ENCODE assay signal across 8 cellular contexts in genomic region chr19:41309225-41310030, GRCh38. TPM values are rescaled to one million over a fixed set of nuclear protein-coding genes. Genes with fewer than 3 reads are reported as not detected.
DNase-seq lines count a peak whose midpoint lies in the region; ATAC-seq and TF ChIP-seq lines count a peak whose summit lies in the region.

No MANE protein-coding gene starts in this region.

- DNase-seq in ELR (ENCODE audit: low read depth) = peak; percentile 22
- DNase-seq in PC-3 = peak; percentile 12
- DNase-seq in mucosa of descending colon = peak in 1 of 3 donors; percentile 60
- no peak for DNase-seq in uterus
- no peak for DNase-seq in iPS-NIHi7 (ENCODE audit: extremely low spot score)
- no peak for DNase-seq in AML-193 (lab: John Stamatoyannopoulos, UW)

- H3K4me1 Mint-ChIP-seq in dendritic cell treated with granulocyte-macrophage colony-stimulating factor and Interleukin-4, amounts not matched to agents 40 ng/mL and 50 ng/mL, for 4 days (ENCODE audit: low read depth) = peaks cover 78% of the 10 kb centered on the region

- no peaks in the 10 kb centered on the region for H3K27me3 Mint-ChIP-seq in dendritic cell treated with granulocyte-macrophage colony-stimulating factor and Interleukin-4, amounts not matched to agents 40 ng/mL and 50 ng/mL, for 4 days

- H3F3A ChIP-seq in PC-3 (ENCODE audit: low read length, unreplicated experiment) = no peaks in the 10 kb centered on the region

- no peak for TF ChIP-seq POLR2A in uterus (IDR thresholded peaks at IDR 0.05)

- H3K4me3 ChIP-seq in PC-3 (ENCODE audit: low read length) = peak overlapping the region; percentile 76
- H3K4me3 ChIP-seq in mucosa of descending colon = peak overlapping the region; percentile 44
- peak overlapping the region; percentile 63 to 78 for H3K4me3 ChIP-seq in uterus

- TSS peak; percentile 66 for BruUV-seq in PC-3 (replicated peaks; lab: Mats Ljungman, UMichigan)

- CTCF ChIA-PET in PC-3 (lab: Charles Lee) = interaction anchor here (1.8 kb wide), 1 partner anchor 43 kb away, joined by 6 read pairs; no protein-coding TSS in a partner anchor

- H3K36me3 ChIP-seq in PC-3 (ENCODE audit: low read depth, low read length) (peaks cover 14% of the 10 kb centered on the region; the same call in 1 of the 2 replicates), mucosa of descending colon (ENCODE audit: low read depth) (peaks cover 6% of the 10 kb centered on the region), uterus (no peaks in the 10 kb centered on the region)

- H3K27me3 ChIP-seq in PC-3 (ENCODE audit: low read length) (no peaks in the 10 kb centered on the region), uterus (no peaks in the 10 kb centered on the region)

- H3K36me3 Mint-ChIP-seq in dendritic cell treated with granulocyte-macrophage colony-stimulating factor and Interleukin-4, amounts not matched to agents 40 ng/mL and 50 ng/mL, for 4 days (ENCODE audit: low read depth) = peaks cover 80% of the 10 kb centered on the region

- H2AFZ ChIP-seq in PC-3 (ENCODE audit: low read length) = peak overlapping the region; percentile 85

- POLR2A ChIA-PET in PC-3 (lab: Charles Lee; ENCODE audit: unreplicated experiment) = no interaction called here

- no peaks in the 10 kb centered on the region for H3K9me3 Mint-ChIP-seq in dendritic cell treated with granulocyte-macrophage colony-stimulating factor and Interleukin-4, amounts not matched to agents 40 ng/mL and 50 ng/mL, for 4 days

- TF ChIP-seq CTCF in PC-3 (conservative IDR thresholded peaks at IDR 0.05; ENCODE audit: low read depth, low read length) = no peak
- TF ChIP-seq CTCF in mucosa of descending colon (IDR thresholded peaks at IDR 0.05) = no peak
- no peak for TF ChIP-seq CTCF in uterus (IDR thresholded peaks at IDR 0.05)

- H3K4me1 ChIP-seq in PC-3 (ENCODE audit: insufficient read depth, low read length) (peaks cover 10% of the 10 kb centered on the region; the same call in 1 of the 2 replicates), mucosa of descending colon (ENCODE audit: low read depth) (peaks cover 23% of the 10 kb centered on the region), uterus (peaks cover 3 to 10% of the 10 kb centered on the region in 2 donors)

- peak; percentile 13 for ATAC-seq in PC-3
- ATAC-seq in mucosa of descending colon = peak; percentile 60
- no peak for ATAC-seq in GM21528 (IDR thresholded peaks at IDR 0.05; ENCODE audit: low FRiP score, unreplicated experiment)

- peak overlapping the region; percentile 98 for H3K27ac Mint-ChIP-seq in dendritic cell treated with granulocyte-macrophage colony-stimulating factor and Interleukin-4, amounts not matched to agents 40 ng/mL and 50 ng/mL, for 4 days

- H3K9me2 ChIP-seq in PC-3 (replicated peaks; ENCODE audit: low read length) = no peaks in the 10 kb centered on the region

- no peaks in the 10 kb centered on the region for H4K20me1 ChIP-seq in PC-3 (ENCODE audit: low read length)

- H3K4me3 Mint-ChIP-seq in dendritic cell treated with granulocyte-macrophage colony-stimulating factor and Interleukin-4, amounts not matched to agents 40 ng/mL and 50 ng/mL, for 4 days = peak overlapping the region; percentile 92

- peak overlapping the region; percentile 96 for H3K4me2 ChIP-seq in PC-3 (ENCODE audit: low read length)

- no peaks in the 10 kb centered on the region for H3K9me3 ChIP-seq in PC-3 (ENCODE audit: low read length)
- H3K9me3 ChIP-seq in mucosa of descending colon = no peaks in the 10 kb centered on the region
- H3K9me3 ChIP-seq in uterus = no peaks in the 10 kb centered on the region

- peak overlapping the region; percentile 94 for H3K9ac ChIP-seq in PC-3 (ENCODE audit: low read length)

- H3K27ac ChIP-seq in PC-3 (ENCODE audit: low read length) = peak overlapping the region; percentile 86
- H3K27ac ChIP-seq in uterus = peak overlapping the region; percentile 90 to 96

- peaks cover 31% of the 10 kb centered on the region for H3K79me2 ChIP-seq in PC-3 (ENCODE audit: low read length)

- intact Hi-C loops in PC-3 (cut with micrococcal nuclease) = loop anchor here (2.0 kb wide), 2 partner anchors 45 to 105 kb away; partner anchors contain the start of gene HNRNPUL1
- intact Hi-C loops in dendritic cell treated with granulocyte-macrophage colony-stimulating factor and Interleukin-4, amounts not matched to agents 40 ng/mL and 50 ng/mL, for 4 days (cut with micrococcal nuclease) = loop anchor here (2.0 to 5.0 kb wide), 3 partner anchors 43 to 152 kb away; partner anchors contain the start of gene TGFB1
- intact Hi-C loops in mucosa of descending colon (cut with DNase I, micrococcal nuclease) = no loop called here
- intact Hi-C loops in uterus (cut with DNase I; ENCODE audit: low total_unique reads) = loop anchor here (5.0 kb wide), 1 partner anchor 42 kb away; no protein-coding TSS in a partner anchor

RNA-seq across cellular contexts. Expression of gene CCDC97, which starts 0.5 kb away (rescaled TPM):
- 18.3 and 18.4 TPM in 2 replicates for total RNA-seq in PC-3 (2014; rRNA removed)
- total RNA-seq in mucosa of descending colon = 10 to 100 TPM; 26.2 to 29.6 (median 27.0) TPM
- 10 to 100 TPM in 2 of 4 donors, 1 to 10 TPM in 2; 4.4 to 38.0 (median 10.8) TPM for total RNA-seq in uterus

RNA-seq across cellular contexts. Expression of gene TGFB1, which starts 44.3 kb away (rescaled TPM):
- total RNA-seq in PC-3 (2014; rRNA removed) = 16.4 and 23.4 TPM in 2 replicates
- total RNA-seq in mucosa of descending colon = 10 to 100 TPM in 2 of 3 donors, 1 to 10 TPM in 1; 8.2 to 39.6 (median 21.8) TPM
- total RNA-seq in uterus = 10 to 100 TPM in 2 of 4 donors, 1 to 10 TPM in 2; 6.7 to 61.7 (median 15.7) TPM

RNA-seq across cellular contexts. Expression of gene HNRNPUL1, which starts 45.3 kb away (rescaled TPM):
- total RNA-seq in PC-3 (2014; rRNA removed) (158 and 198 TPM in 2 replicates), mucosa of descending colon (100 to 1,000 TPM; 155 to 234 (median 190) TPM), uterus (100 to 1,000 TPM in 2 of 4 donors, 10 to 100 TPM in 2; 49.7 to 219 (median 87.4) TPM)

RNA-seq across cellular contexts. Expression of gene B9D2, which starts 54.5 kb away (rescaled TPM):
- 3.8 and 4.4 TPM in 2 replicates for total RNA-seq in PC-3 (2014; rRNA removed)
- 10 to 100 TPM in 1 of 3 donors, 1 to 10 TPM in 2; 7.0 to 11.3 (median 9.1) TPM for total RNA-seq in mucosa of descending colon
- total RNA-seq in uterus = 1 to 10 TPM in 2 of 4 donors, under 1 TPM in 1, not detected in 1; 0.29 to 6.2 (median 3.5) TPM

Comparison
In these comparisons a context has a peak if more than half of its experiments do, and no peak if none do; other contexts are left out.
1. DNase-seq: peak in ELR (single experiment) and PC-3 (single experiment); none in uterus (0 of 2), iPS-NIHi7 (single experiment) and AML-193 (0 of 2).
2. intact Hi-C loops: an anchor here in PC-3 (2.0 kb wide), dendritic cell treated with granulocyte-macrophage colony-stimulating factor and Interleukin-4, amounts not matched to agents 40 ng/mL and 50 ng/mL, for 4 days (2.0 to 5.0 kb wide) and uterus (5.0 kb wide); none called in mucosa of descending colon.
3. Peak in every context shown above with its lines, with median percentiles within 50 percentile points of each other: H3K4me3 ChIP-seq.